In the genomic region with DNA sequence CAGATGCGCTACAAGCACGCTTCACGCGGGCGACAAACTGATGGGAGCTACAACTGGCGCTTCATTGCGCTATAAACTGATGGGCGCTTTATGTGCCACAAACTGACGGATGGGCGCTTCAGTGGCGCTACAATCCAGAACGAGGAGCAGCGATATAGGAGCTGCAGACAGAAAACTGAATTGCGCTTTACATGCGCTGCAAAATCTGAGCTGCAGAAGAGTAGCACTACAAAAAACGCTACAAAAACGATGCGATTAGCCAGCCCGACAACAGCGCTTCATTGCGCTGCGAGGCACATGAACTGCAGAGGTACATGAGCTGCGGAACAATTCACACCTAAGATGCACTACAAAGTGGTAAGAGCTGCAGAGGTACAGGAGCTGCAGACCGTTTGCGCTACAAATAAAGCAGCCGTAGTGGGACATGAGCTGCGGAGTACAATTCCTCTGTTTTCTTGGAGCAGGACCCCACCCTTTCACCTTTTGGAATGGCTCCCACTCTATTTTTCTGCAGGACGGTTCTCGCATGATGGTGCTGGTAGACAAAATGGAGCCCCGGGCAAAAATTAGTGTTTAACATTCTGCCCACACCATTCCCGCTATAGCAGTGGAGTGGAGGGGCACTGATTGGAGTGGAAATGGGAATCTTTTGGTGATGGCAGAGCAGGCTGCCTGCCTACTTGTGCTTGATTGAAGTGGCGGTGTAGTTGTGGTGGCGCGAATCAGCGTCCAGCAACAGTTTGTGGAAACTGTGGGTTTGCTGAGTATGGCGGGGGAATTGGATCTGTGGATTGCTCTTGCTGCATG, we compare ENCODE assay signal across 8 cellular contexts. TPM values are rescaled to one million over a fixed set of nuclear protein-coding genes. Genes with fewer than 3 reads are reported as not detected.
DNase-seq lines count a peak whose midpoint lies in the region; ATAC-seq and TF ChIP-seq lines count a peak whose summit lies in the region.

No MANE protein-coding gene starts in this region.

- TF ChIP-seq CTCF in AG04450 (IDR thresholded peaks at IDR 0.05; ENCODE audit: low read depth, low read length) (no peak), SK-N-SH (IDR thresholded peaks at IDR 0.05) (no peak)

- no peak overlapping the region for H3K27ac ChIP-seq in AG04450 (ENCODE audit: low read depth, low read length)
- peak overlapping the region; percentile 34 to 50; a peak in 3 of 4 replicates for H3K27ac ChIP-seq in SK-N-SH (ENCODE audit: low read depth in 2 of 2, low read length in 1 of 2)
- H3K27ac ChIP-seq in cingulate gyrus (ENCODE audit: low read depth, low read length): peak overlapping the region; percentile 72
- no peak overlapping the region for H3K27ac ChIP-seq in mesodermal cell (ENCODE audit: low read depth, low read length, severe bottlenecking)
- no peak overlapping the region for H3K27ac ChIP-seq in thymus (ENCODE audit: low read depth)

- CTCF ChIA-PET in AG04450 (lab: Charles Lee): interaction anchor here (0.6 to 3.2 kb wide), 20 partner anchors 13 to 623 kb away, joined by 3 to 46 read pairs (median 4); no protein-coding TSS in a partner anchor
- CTCF ChIA-PET in SK-N-SH (lab: Yijun Ruan, JAX): interaction anchor here (0.8 to 4.5 kb wide), 13 partner anchors 9 to 542 kb away, joined by 3 to 64 read pairs (median 5); no protein-coding TSS in a partner anchor

- peaks cover 2 to 3% of the 10 kb centered on the region in 2 experiments for H3K36me3 ChIP-seq in SK-N-SH (replicated peaks in 1 of 2; ENCODE audit: control insufficient read depth in 1 of 2, insufficient read depth in 2 of 2, low read length in 1 of 2)
- H3K36me3 ChIP-seq in mesodermal cell (ENCODE audit: control insufficient read depth, insufficient read depth, low read length): no peaks in the 10 kb centered on the region
- no peaks in the 10 kb centered on the region for H3K36me3 ChIP-seq in thymus (ENCODE audit: control insufficient read depth, insufficient read depth)

- H3K4me2 ChIP-seq in SK-N-SH: peak overlapping the region; percentile 72

- POLR2A ChIA-PET in AG04450 (lab: Yijun Ruan, JAX): interaction anchor here (0.6 to 2.1 kb wide), 4 partner anchors 36 to 758 kb away, joined by 3 to 5 read pairs (median 4); no protein-coding TSS in a partner anchor
- POLR2A ChIA-PET in SK-N-SH (lab: Yijun Ruan, JAX): interaction anchor here (1.2 kb wide), 1 partner anchor 76 kb away, joined by 3 read pairs; no protein-coding TSS in a partner anchor

- no peaks in the 10 kb centered on the region for H3K9me2 ChIP-seq in SK-N-SH

- no peak for ATAC-seq in GM18867 (IDR thresholded peaks at IDR 0.05; ENCODE audit: unreplicated experiment)

- H3K4me3 ChIP-seq in AG04450 (ENCODE audit: low read depth, low read length) (peak overlapping the region; percentile 62), SK-N-SH (ENCODE audit: low read depth in 2 of 2, low read length in 1 of 2) (peak overlapping the region; percentile 63 to 94), mesodermal cell (ENCODE audit: extremely low read depth, insufficient read depth, low read length, poor library complexity, severe bottlenecking) (peak overlapping the region; percentile 67), thymus (ENCODE audit: low read length) (peak overlapping the region; percentile 8)

- H3K4me1 ChIP-seq in SK-N-SH (ENCODE audit: control insufficient read depth in 1 of 2, insufficient read depth in 2 of 2, low read depth in 1 of 2, low read length in 1 of 2): peaks cover 11 to 15% of the 10 kb centered on the region in 2 experiments; a peak in 3 of 4 replicates
- no peaks in the 10 kb centered on the region for H3K4me1 ChIP-seq in mesodermal cell (ENCODE audit: control insufficient read depth, insufficient read depth, low read length, poor library complexity, severe bottlenecking)
- no peaks in the 10 kb centered on the region for H3K4me1 ChIP-seq in thymus (ENCODE audit: control insufficient read depth, insufficient read depth, low read length)

- peaks cover 7% of the 10 kb centered on the region; the same call in 1 of the 2 replicates for H4K20me1 ChIP-seq in SK-N-SH (ENCODE audit: insufficient read depth)

- no peak for TF ChIP-seq EP300 in SK-N-SH (IDR thresholded peaks at IDR 0.05; ENCODE audit: borderline replicate concordance in 1 of 2, low read depth in 1 of 2, low read length in 1 of 2)

- H3F3A ChIP-seq in SK-N-SH (replicated peaks; ENCODE audit: insufficient read depth): peaks cover 15% of the 10 kb centered on the region

- peaks cover 20% of the 10 kb centered on the region for H3K9me3 ChIP-seq in AG04450 (ENCODE audit: control insufficient read depth, insufficient read depth, low read length)
- no peaks in the 10 kb centered on the region for H3K9me3 ChIP-seq in SK-N-SH
- H3K9me3 ChIP-seq in mesodermal cell (ENCODE audit: control insufficient read depth, low read length): no peaks in the 10 kb centered on the region
- H3K9me3 ChIP-seq in thymus (ENCODE audit: control insufficient read depth): no peaks in the 10 kb centered on the region

- no peak for DNase-seq in AG04450 (ENCODE audit: low read depth, low spot score)
- DNase-seq in H4 (ENCODE audit: low spot score): peak; percentile 56
- no peak for DNase-seq in SK-N-SH
- no peak for DNase-seq in NCI-H1694 (lab: John Stamatoyannopoulos, UW)

- H3K9ac ChIP-seq in SK-N-SH: peak overlapping the region; percentile 27; the same call in 1 of the 2 replicates

- H3K79me2 ChIP-seq in SK-N-SH (ENCODE audit: insufficient read depth): peaks cover 36% of the 10 kb centered on the region

- 70% methylated on average over 36 of the region's 36 CpGs for WGBS in SK-N-SH (ENCODE audit: low lambda C conversion rate)
- WGBS in mesodermal cell (ENCODE audit: insufficient coverage in 2 of 2), 2 experiments: 43 to 61% methylated on average over 30 to 31 of the region's 36 CpGs
- WGBS in thymus: 47% methylated on average over 36 of the region's 36 CpGs

- no peak for TF ChIP-seq RAD21 in SK-N-SH (IDR thresholded peaks at IDR 0.05; ENCODE audit: low read length)

- H3K27me3 ChIP-seq in AG04450 (ENCODE audit: control insufficient read depth, insufficient read depth, low read length) (no peaks in the 10 kb centered on the region), SK-N-SH (ENCODE audit: insufficient read depth) (no peaks in the 10 kb centered on the region), thymus (ENCODE audit: control insufficient read depth, insufficient read depth) (peaks cover 17% of the 10 kb centered on the region)

- H2AFZ ChIP-seq in SK-N-SH (ENCODE audit: low read depth): 0 out of 2 replicates have a peak overlapping the region, but pooled peaks have one; percentile 60

TF ChIP-seq in SK-N-SH, 30 proteins besides CTCF, POLR2A, EP300 and RAD21:
- TF ChIP-seq GATA2 (CRISPR knock-in tag; IDR thresholded peaks at IDR 0.05) (no peak), MXI1 (IDR thresholded peaks at IDR 0.05; ENCODE audit: low read depth, low read length) (no peak), TAF1 (IDR thresholded peaks at IDR 0.05; ENCODE audit: borderline replicate concordance, low read depth, low read length) (0 out of 2 replicates have a peak, but pooled peaks have one; percentile 10), FOXM1 (IDR thresholded peaks at IDR 0.05; ENCODE audit: low read depth) (no peak)
- TF ChIP-seq, protein P1, sequence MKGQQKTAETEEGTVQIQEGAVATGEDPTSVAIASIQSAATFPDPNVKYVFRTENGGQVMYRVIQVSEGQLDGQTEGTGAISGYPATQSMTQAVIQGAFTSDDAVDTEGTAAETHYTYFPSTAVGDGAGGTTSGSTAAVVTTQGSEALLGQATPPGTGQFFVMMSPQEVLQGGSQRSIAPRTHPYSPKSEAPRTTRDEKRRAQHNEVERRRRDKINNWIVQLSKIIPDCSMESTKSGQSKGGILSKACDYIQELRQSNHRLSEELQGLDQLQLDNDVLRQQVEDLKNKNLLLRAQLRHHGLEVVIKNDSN (IDR thresholded peaks at IDR 0.05; ENCODE audit: borderline replicate concordance, low read depth): no peak
- TF ChIP-seq, protein P2, sequence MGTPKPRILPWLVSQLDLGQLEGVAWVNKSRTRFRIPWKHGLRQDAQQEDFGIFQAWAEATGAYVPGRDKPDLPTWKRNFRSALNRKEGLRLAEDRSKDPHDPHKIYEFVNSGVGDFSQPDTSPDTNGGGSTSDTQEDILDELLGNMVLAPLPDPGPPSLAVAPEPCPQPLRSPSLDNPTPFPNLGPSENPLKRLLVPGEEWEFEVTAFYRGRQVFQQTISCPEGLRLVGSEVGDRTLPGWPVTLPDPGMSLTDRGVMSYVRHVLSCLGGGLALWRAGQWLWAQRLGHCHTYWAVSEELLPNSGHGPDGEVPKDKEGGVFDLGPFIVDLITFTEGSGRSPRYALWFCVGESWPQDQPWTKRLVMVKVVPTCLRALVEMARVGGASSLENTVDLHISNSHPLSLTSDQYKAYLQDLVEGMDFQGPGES (IDR thresholded peaks at IDR 0.05; ENCODE audit: low read depth, low read length): no peak
- TF ChIP-seq, protein P3, sequence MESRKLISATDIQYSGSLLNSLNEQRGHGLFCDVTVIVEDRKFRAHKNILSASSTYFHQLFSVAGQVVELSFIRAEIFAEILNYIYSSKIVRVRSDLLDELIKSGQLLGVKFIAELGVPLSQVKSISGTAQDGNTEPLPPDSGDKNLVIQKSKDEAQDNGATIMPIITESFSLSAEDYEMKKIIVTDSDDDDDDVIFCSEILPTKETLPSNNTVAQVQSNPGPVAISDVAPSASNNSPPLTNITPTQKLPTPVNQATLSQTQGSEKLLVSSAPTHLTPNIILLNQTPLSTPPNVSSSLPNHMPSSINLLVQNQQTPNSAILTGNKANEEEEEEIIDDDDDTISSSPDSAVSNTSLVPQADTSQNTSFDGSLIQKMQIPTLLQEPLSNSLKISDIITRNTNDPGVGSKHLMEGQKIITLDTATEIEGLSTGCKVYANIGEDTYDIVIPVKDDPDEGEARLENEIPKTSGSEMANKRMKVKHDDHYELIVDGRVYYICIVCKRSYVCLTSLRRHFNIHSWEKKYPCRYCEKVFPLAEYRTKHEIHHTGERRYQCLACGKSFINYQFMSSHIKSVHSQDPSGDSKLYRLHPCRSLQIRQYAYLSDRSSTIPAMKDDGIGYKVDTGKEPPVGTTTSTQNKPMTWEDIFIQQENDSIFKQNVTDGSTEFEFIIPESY (IDR thresholded peaks at IDR 0.05; ENCODE audit: borderline replicate concordance, low read depth): no peak

RNA-seq across cellular contexts. Expression of a gene that starts 1.2 kb away (rescaled TPM):
- polyA plus RNA-seq in AG04450 (2011; rRNA removed) (76.1 and 76.7 TPM in 2 replicates), SK-N-SH (2012; rRNA removed) (69.5 and 91.3 TPM in 2 replicates), thymus (23.7 TPM)
- 33.4 and 48.5 TPM in 2 replicates for polyA minus RNA-seq in AG04450 (2011; rRNA and poly(A)+ RNA removed)
- total RNA-seq in H4 (2014; rRNA removed; shearing (Covaris generic)): 114 and 120 TPM in 2 replicates
- polyA plus RNA-seq in SK-N-SH (2012; cell fraction: cytosol; rRNA removed): 93.6 and 102 TPM in 2 replicates
- polyA plus RNA-seq in SK-N-SH (2012; cell fraction: nucleus; rRNA removed): 41.8 and 69.7 TPM in 2 replicates
- 43.8 TPM for polyA plus RNA-seq in mesodermal cell (2013, experiment 1 of 2)
- polyA plus RNA-seq in mesodermal cell (2013, experiment 2 of 2): 44.5 TPM

Comparison
In these comparisons a context has a peak if more than half of its experiments do, and no peak if none do; other contexts are left out.
1. H3K27ac ChIP-seq: peak in SK-N-SH (2 of 2) and cingulate gyrus (single experiment); none in AG04450 (single experiment), mesodermal cell (single experiment) and thymus (single experiment).
2. H3K4me3 ChIP-seq: peak in every context shown above with its lines; median percentile 78 in SK-N-SH; 67 in mesodermal cell; 62 in AG04450; 8 in thymus.